ENCODE assay signal across 28 cellular contexts in genomic region chrX:110646386-110646785, GRCh38.
"Had no signal": no experiment of that assay in that cellular context is flagged by ENCODE, and none has a peak within 500 bp of the region (broad histone marks: within the 10 kb centered on the region; RNA-seq: fewer than 3 reads in every experiment).

No MANE protein-coding gene starts in this region.

- H3K36me3 ChIP-seq: neutrophil, pancreas, spleen, suprapubic skin, tibial artery, transverse colon, upper lobe of right lung, uterus had no signal

- H3K9me3 ChIP-seq: neutrophil, pancreas, psoas muscle, suprapubic skin, testis, tibial artery, transverse colon, upper lobe of right lung, uterus had no signal

- FAIRE-seq: pancreas had no signal

- DNase-seq: naive thymus-derived CD8-positive, alpha-beta T cell; nephron progenitor cell; nucleus accumbens; pancreas; psoas muscle; right cardiac atrium; spleen; stimulated activated CD4-positive, alpha-beta T cell treated with anti-CD3 and anti-CD28 coated beads, Interleukin-12 subunit alpha, Interleukin-12 subunit beta, amount 100 ng/mL, for 4 hours; stimulated activated CD4-positive, alpha-beta T cell treated with anti-CD3 and anti-CD28 coated beads, Interleukin-1b, Interleukin-23, amount 100 ng/mL, for 48 hours; stimulated activated CD4-positive, alpha-beta T cell treated with anti-CD3 and anti-CD28 coated beads, Interleukin-4, amount 100 ng/mL, for 1 hour; stimulated activated CD4-positive, alpha-beta T cell treated with anti-CD3 and anti-CD28 coated beads, Interleukin-4, amount 100 ng/mL, for 4 hours; stimulated activated CD8-positive, alpha-beta memory T cell treated with anti-CD3 and anti-CD28 coated beads, Interleukin-4, amount 100 ng/mL, for 48 hours; stimulated activated naive CD4-positive, alpha-beta T cell; stimulated activated naive CD8-positive, alpha-beta T cell treated with anti-CD3 and anti-CD28 coated beads, Interleukin-15, amount 100 ng/mL, for 72 hours; stimulated activated naive CD8-positive, alpha-beta T cell treated with anti-CD3 and anti-CD28 coated beads, Interleukin-15, Interleukin-2, amounts not matched to agents 100 U/mL and 50 U/mL, for 24 hours; substantia nigra; testis; tibial artery; transverse colon; upper lobe of right lung; uterus had no signal

- H3K27ac ChIP-seq: neutrophil, pancreas, psoas muscle, skin epidermis, spleen, suprapubic skin, testis, tibial artery, transverse colon, upper lobe of right lung, uterus had no signal

- H3K27me3 ChIP-seq: neutrophil, pancreas, spleen, suprapubic skin, testis, tibial artery, transverse colon, upper lobe of right lung, uterus had no signal

- ATAC-seq: naive thymus-derived CD8-positive, alpha-beta T cell; natural killer cell treated with Interleukin-12 subunit alpha and Interleukin-12 subunit beta and Interleukin-15 and Interleukin-18, amount 100 ng/mL, for 72 hours; pancreas; psoas muscle; right cardiac atrium; sciatic nerve; stimulated activated memory B cell treated with anti-CD40 and anti-IgM and Interleukin-4, amounts not matched to agents 10 μg/mL and 1 μg/mL and 100 μg/mL, for 72 hours; stimulated activated naive CD8-positive, alpha-beta T cell treated with anti-CD3 and anti-CD28 coated beads, Interleukin-15, amount 100 ng/mL, for 72 hours; stimulated activated naive CD8-positive, alpha-beta T cell treated with anti-CD3 and anti-CD28 coated beads, Interleukin-15, Interleukin-2, amounts not matched to agents 100 U/mL and 50 U/mL, for 24 hours; upper lobe of right lung had no signal

- H3K4me3 ChIP-seq: pancreas, psoas muscle, skin epidermis, smooth muscle cell, spleen, suprapubic skin, testis, tibial artery, transverse colon, upper lobe of right lung, uterus had no signal

- H3K4me2 ChIP-seq: smooth muscle cell had no signal

- H3K4me1 ChIP-seq: pancreas, psoas muscle, spleen, suprapubic skin, testis, tibial artery, transverse colon, upper lobe of right lung, uterus had no signal
